In the genomic region with DNA sequence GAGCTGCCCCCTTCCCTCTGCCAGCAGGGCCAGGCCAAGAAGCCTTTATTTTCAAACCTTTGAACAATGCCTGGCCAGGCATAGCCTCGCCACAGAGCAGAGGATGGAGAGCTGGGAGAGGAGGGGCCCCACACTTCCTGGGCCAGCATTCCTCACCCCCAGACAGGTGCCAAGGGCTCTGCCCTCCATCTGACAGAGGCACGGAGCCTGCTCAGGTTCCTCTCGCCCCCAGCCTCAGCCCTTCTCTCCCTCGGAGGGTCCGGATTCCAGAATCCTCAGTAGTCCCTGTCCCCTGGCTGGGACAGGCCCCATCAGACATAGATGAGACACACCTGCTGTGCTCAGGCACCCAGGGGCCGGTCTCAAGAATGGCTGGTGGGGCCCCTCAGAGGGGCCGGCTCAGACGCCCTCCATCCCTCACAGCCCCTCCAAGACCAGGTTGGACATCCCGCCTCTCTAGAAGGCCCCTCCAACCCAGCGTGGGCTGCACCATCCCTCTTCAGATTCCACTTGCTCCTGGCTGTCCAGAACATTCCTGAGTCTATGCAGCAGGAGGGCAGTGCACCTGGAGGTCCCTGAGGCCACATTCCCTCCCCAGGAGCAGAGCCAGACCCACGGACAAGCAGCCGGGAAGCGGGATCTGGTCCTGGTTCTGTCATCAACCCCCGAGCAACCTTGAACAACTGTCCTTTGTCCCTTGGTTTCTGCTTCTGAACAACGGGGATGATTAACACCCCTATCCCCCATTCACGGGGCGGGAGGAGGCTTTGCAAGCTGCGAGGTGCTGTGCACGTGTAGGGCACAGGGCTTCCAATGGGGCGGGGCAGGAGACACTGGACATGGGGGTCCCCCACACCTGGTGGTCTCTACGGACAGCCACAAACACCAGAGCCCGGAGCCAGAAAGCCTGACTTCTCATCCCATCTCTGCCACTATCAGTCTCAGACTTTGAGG, we compare ENCODE assay signal across 21 cellular contexts. TPM values are rescaled to one million over a fixed set of nuclear protein-coding genes. Genes with fewer than 3 reads are reported as not detected.
DNase-seq lines count a peak whose midpoint lies in the region; ATAC-seq, FAIRE-seq and TF ChIP-seq lines count a peak whose summit lies in the region.
"Had no signal": no experiment of that assay in that cellular context is flagged by ENCODE, and none has a peak within 500 bp of the region (broad histone marks: within the 10 kb centered on the region; RNA-seq: fewer than 3 reads in every experiment).

No MANE protein-coding gene starts in this region.

- no peak overlapping the region for H3K9ac ChIP-seq in HepG2 (ENCODE audit: insufficient read depth, low read depth, low read length)

- DNase-seq in HepG2 (ENCODE audit: low spot score) (no peak), right lobe of liver (no peak), left kidney (ENCODE audit: low read depth, low spot score) (peak; percentile 53), ACHN (no peak), NCI-H1105 (lab: John Stamatoyannopoulos, UW) (no peak), posterior cingulate gyrus (no peak), OCI-M1 (lab: John Stamatoyannopoulos, UW) (no peak)
- DNase-seq: Calu3; CD8-positive, alpha-beta memory T cell; DMS153; GDM1; NCI-H1092; NCI-H1436 treated with DMSO at 0.1 percent for 48 hours; NCI-H2029; NCI-H2227 treated with DMSO at 0.1 percent for 48 hours; NCI-H510A; NCI-H748 treated with DMSO at 0.1 percent for 48 hours; SHP77 had no signal

- intact Hi-C loops in HepG2 (cut with micrococcal nuclease; ENCODE audit: unreplicated experiment) = no loop called here
- intact Hi-C loops in right lobe of liver (cut with DNase I) = no loop called here
- intact Hi-C loops in posterior cingulate gyrus (cut with DNase I) = no loop called here

- CTCF ChIA-PET in HepG2 (lab: Yijun Ruan, JAX; ENCODE audit: low intra/inter-chr PET ratio, low total read pairs) = no interaction called here

- H3K79me2 ChIP-seq in HepG2 (ENCODE audit: insufficient read depth, low read length) = no peaks in the 10 kb centered on the region

- no peak overlapping the region for H3K27ac ChIP-seq in HepG2 (ENCODE audit: extremely low read length, insufficient read depth, low read length)
- H3K27ac ChIP-seq in right lobe of liver = no peak overlapping the region
- H3K27ac ChIP-seq: C4-2B had no signal

- peaks cover 12% of the 10 kb centered on the region for H3K4me1 Mint-ChIP-seq in activated T-helper 17 cell treated with anti-CD3 and anti-CD28 coated beads, Interleukin-2, amount 50 U/mL, for 72 hours

- H3K4me3 ChIP-seq in HepG2 (replicated peaks in 1 of 3; ENCODE audit: insufficient read depth in 1 of 3, low read depth in 2 of 3, low read length in 3 of 3) (no peak overlapping the region; a peak in 1 of 6 replicates), right lobe of liver (no peak overlapping the region)

- POLR2A ChIA-PET in HepG2 (lab: Yijun Ruan, JAX) = interaction anchor here (0.8 kb wide), 1 partner anchor 13 kb away, joined by 6 read pairs; a partner anchor contains a TSS

- no peaks in the 10 kb centered on the region for H3K9me3 Mint-ChIP-seq in activated T-helper 17 cell treated with anti-CD3 and anti-CD28 coated beads, Interleukin-2, amount 50 U/mL, for 72 hours

- TF ChIP-seq POLR2A in HepG2 (IDR thresholded peaks at IDR 0.05; ENCODE audit: insufficient read depth in 1 of 2, low read depth in 2 of 2, low read length in 2 of 2) (no peak), right lobe of liver (IDR thresholded peaks at IDR 0.05) (no peak)

- TF ChIP-seq EP300 in HepG2 (IDR thresholded peaks at IDR 0.05; ENCODE audit: low read depth in 2 of 2, low read length in 2 of 2) (no peak), HepG2 (CRISPR knock-in tag; IDR thresholded peaks at IDR 0.05; ENCODE audit: borderline replicate concordance) (no peak)

- no peak for TF ChIP-seq RAD21 in HepG2 (CRISPR knock-in tag; IDR thresholded peaks at IDR 0.05)

- BruUV-seq in HepG2 (replicated peaks; lab: Mats Ljungman, UMichigan) = no TSS peak

- H4K20me1 ChIP-seq in HepG2 (ENCODE audit: insufficient read depth, low read length) = no peaks in the 10 kb centered on the region

- TF ChIP-seq CTCF in HepG2 (CRISPR knock-in tag; IDR thresholded peaks at IDR 0.05) (no peak), right lobe of liver (IDR thresholded peaks at IDR 0.05) (no peak)

- FAIRE-seq in HepG2 (lab: Jason Lieb, UNC) = no peak
- FAIRE-seq: GM18507 had no signal

- no peaks in the 10 kb centered on the region for H3K36me3 Mint-ChIP-seq in activated T-helper 17 cell treated with anti-CD3 and anti-CD28 coated beads, Interleukin-2, amount 50 U/mL, for 72 hours (ENCODE audit: low read depth)
- H3K36me3 Mint-ChIP-seq: CD8-positive, alpha-beta memory T cell had no signal

- no peak overlapping the region; the same call in 1 of the 2 replicates for H3K4me2 ChIP-seq in HepG2 (ENCODE audit: low read depth, low read length)

- no peak overlapping the region for H3K4me3 Mint-ChIP-seq in activated T-helper 17 cell treated with anti-CD3 and anti-CD28 coated beads, Interleukin-2, amount 50 U/mL, for 72 hours
- H3K4me3 Mint-ChIP-seq: CD8-positive, alpha-beta memory T cell had no signal

- no peaks in the 10 kb centered on the region for H3K36me3 ChIP-seq in HepG2 (replicated peaks in 1 of 2; ENCODE audit: control insufficient read depth in 1 of 2, insufficient read depth in 2 of 2, low read length in 2 of 2)
- H3K36me3 ChIP-seq in right lobe of liver = no peaks in the 10 kb centered on the region

- in situ Hi-C loops in HepG2 (cut with HindIII; ENCODE audit: extremely low pct_ligation_motif_present, low pct_unique_long_range_greater_than_20kb) = no loop called here
- in situ Hi-C loops in ACHN (cut with HindIII; ENCODE audit: low pct_ligation_motif_present, low pct_unique_long_range_greater_than_20kb, low sequenced_read_pairs) = no loop called here

- ATAC-seq in HepG2 (no peak; the same call in 2 of the 3 replicates), right lobe of liver (no peak)
- no peak for ATAC-seq in activated T-helper 17 cell treated with anti-CD3 and anti-CD28 coated beads, Interleukin-2, amount 50 U/mL, for 72 hours (replicated peaks)

- H3K27me3 ChIP-seq in HepG2 (ENCODE audit: control insufficient read depth in 1 of 2, insufficient read depth in 2 of 2, low read length in 2 of 2) (peaks cover 9 to 29% of the 10 kb centered on the region in 2 experiments; a peak in 4 of 5 replicates), right lobe of liver (no peaks in the 10 kb centered on the region)

- H3K9me3 ChIP-seq in HepG2 (ENCODE audit: low read length) = no peaks in the 10 kb centered on the region; the same call in none of the 2 replicates
- no peaks in the 10 kb centered on the region for H3K9me3 ChIP-seq in right lobe of liver

- no peak overlapping the region for H2AFZ ChIP-seq in HepG2 (ENCODE audit: low read length)

- H3K27me3 Mint-ChIP-seq in activated T-helper 17 cell treated with anti-CD3 and anti-CD28 coated beads, Interleukin-2, amount 50 U/mL, for 72 hours = no peaks in the 10 kb centered on the region

- H3K27ac Mint-ChIP-seq in activated T-helper 17 cell treated with anti-CD3 and anti-CD28 coated beads, Interleukin-2, amount 50 U/mL, for 72 hours = peak overlapping the region; percentile 46

- H3K4me1 ChIP-seq in HepG2 (ENCODE audit: insufficient read depth, low read length) = peaks cover 53% of the 10 kb centered on the region
- peaks cover 0 to 4% (median 2%) of the 10 kb centered on the region in 4 donors for H3K4me1 ChIP-seq in right lobe of liver

- WGBS in HepG2 (ENCODE audit: low lambda C conversion rate) = 30% methylated on average over 8 of the region's 22 CpGs
- 10% methylated on average over 2 of the region's 22 CpGs for WGBS in right lobe of liver (ENCODE audit: insufficient coverage, low coverage, low lambda C conversion rate, missing lambda C conversion rate)

TF ChIP-seq in HepG2, 621 proteins besides CTCF, POLR2A, EP300 and RAD21 (continues in another document):
- TF ChIP-seq ZBTB7B (CRISPR knock-in tag; IDR thresholded peaks at IDR 0.05) (0 out of 2 replicates have a peak, but pooled peaks have one; percentile 8), ZNF329 (CRISPR knock-in tag; IDR thresholded peaks at IDR 0.05; ENCODE audit: low read depth) (no peak), TBX2 (CRISPR knock-in tag; IDR thresholded peaks at IDR 0.05; ENCODE audit: borderline replicate concordance) (peak; percentile 39; the same call in 1 of the 2 replicates)

RNA-seq across cellular contexts. Expression of a gene that starts 13.0 kb away (rescaled TPM):
- total RNA-seq in HepG2 (2016; rRNA removed; fragmentation: Illumina TruSeq; extraction: Trizol) (0.65 and 1.4 TPM in 2 replicates), right lobe of liver (10 to 100 TPM in 1 of 6 experiments, 1 to 10 TPM in 4, under 1 TPM in 1; 0.90 to 10.2 (median 3.3) TPM)
- 0.26 and 0.30 TPM in 2 replicates for total RNA-seq in HepG2 (2016; cell fraction: cytosol; rRNA removed; fragmentation: Illumina TruSeq; extraction: Trizol; ENCODE audit: low read depth)
- total RNA-seq in HepG2 (2016; cell fraction: insoluble cytoplasmic fraction; rRNA removed; fragmentation: Illumina TruSeq; extraction: Trizol) = 1.0 and 1.1 TPM in 2 replicates
- 0.76 and 1.4 TPM in 2 replicates for total RNA-seq in HepG2 (2016; cell fraction: membrane; rRNA removed; fragmentation: Illumina TruSeq; extraction: Trizol)
- 1.7 and 2.0 TPM in 2 replicates for total RNA-seq in HepG2 (2016; cell fraction: nucleus; rRNA removed; fragmentation: Illumina TruSeq; extraction: Trizol)
- 10.1 and 12.8 TPM in 2 replicates for polyA plus RNA-seq in HepG2 (2011; rRNA removed)
- polyA plus RNA-seq in HepG2 (2011; cell fraction: cytosol; rRNA removed) = 12.7 and 12.9 TPM in 2 replicates
- 37.3 and 38.1 TPM in 2 replicates for polyA plus RNA-seq in HepG2 (2011; cell fraction: nucleus; rRNA removed)
- 11.5 and 12.7 TPM in 2 replicates for polyA plus RNA-seq in HepG2 (2012)
- 0.15 and 0.27 TPM in 2 replicates for polyA plus RNA-seq in HepG2 (2016; cell fraction: cytosol; fragmentation: Illumina TruSeq; extraction: Trizol; ENCODE audit: low read depth)
- 0.72 and 0.85 TPM in 2 replicates for polyA plus RNA-seq in HepG2 (2016; cell fraction: insoluble cytoplasmic fraction; fragmentation: Illumina TruSeq; extraction: Trizol; ENCODE audit: low read depth)
- 0.63 and 0.68 TPM in 2 replicates for polyA plus RNA-seq in HepG2 (2016; cell fraction: membrane; fragmentation: Illumina TruSeq; extraction: Trizol; ENCODE audit: low read depth)
- polyA plus RNA-seq in HepG2 (2016; cell fraction: nucleus; fragmentation: Illumina TruSeq; extraction: Trizol; ENCODE audit: insufficient read depth, low read depth) = 3.3 and 3.9 TPM in 2 replicates
- polyA minus RNA-seq in HepG2 (2011; rRNA and poly(A)+ RNA removed; ENCODE audit: low replicate concordance) = 2.3 and 28.2 TPM in 2 replicates
- 13.6 and 16.1 TPM in 2 replicates for polyA minus RNA-seq in HepG2 (2011; cell fraction: cytosol; rRNA and poly(A)+ RNA removed)
- 7.7 and 9.6 TPM in 2 replicates for polyA minus RNA-seq in HepG2 (2011; cell fraction: nucleus; rRNA and poly(A)+ RNA removed)
- 10 to 100 TPM in 1 of 2 donors, 1 to 10 TPM in 1; 5.2 to 11.3 TPM for total RNA-seq in activated T-helper 17 cell treated with anti-CD3 and anti-CD28 coated beads, Interleukin-2, amount 50 U/mL, for 72 hours
